Comparison of ENCODE assay signal across 1 cellular context in the genomic region with DNA sequence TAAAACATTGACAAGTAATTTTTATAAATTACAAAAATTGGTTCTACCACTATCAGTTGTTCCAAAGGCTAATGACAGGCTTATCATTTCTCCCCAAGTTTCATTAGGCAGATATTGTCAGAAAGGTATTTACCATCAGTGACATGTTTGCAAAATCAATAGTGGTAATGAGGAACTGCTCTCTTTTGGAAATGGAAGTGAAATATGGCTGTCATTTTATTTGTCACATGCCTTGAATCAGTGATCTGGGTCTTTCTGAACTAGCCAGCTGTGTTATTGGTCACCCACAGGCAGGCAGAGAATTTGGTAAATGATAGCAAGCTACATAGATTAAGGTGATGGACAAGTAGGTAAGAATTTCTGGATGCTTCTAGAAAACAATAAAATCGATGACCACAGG.
TF ChIP-seq lines count a peak whose summit lies in the region.

No MANE protein-coding gene starts in this region.

TF ChIP-seq in GM12878, 131 proteins besides CTCF, POLR2A, EP300 and RAD21:
- TF ChIP-seq, protein P1, sequence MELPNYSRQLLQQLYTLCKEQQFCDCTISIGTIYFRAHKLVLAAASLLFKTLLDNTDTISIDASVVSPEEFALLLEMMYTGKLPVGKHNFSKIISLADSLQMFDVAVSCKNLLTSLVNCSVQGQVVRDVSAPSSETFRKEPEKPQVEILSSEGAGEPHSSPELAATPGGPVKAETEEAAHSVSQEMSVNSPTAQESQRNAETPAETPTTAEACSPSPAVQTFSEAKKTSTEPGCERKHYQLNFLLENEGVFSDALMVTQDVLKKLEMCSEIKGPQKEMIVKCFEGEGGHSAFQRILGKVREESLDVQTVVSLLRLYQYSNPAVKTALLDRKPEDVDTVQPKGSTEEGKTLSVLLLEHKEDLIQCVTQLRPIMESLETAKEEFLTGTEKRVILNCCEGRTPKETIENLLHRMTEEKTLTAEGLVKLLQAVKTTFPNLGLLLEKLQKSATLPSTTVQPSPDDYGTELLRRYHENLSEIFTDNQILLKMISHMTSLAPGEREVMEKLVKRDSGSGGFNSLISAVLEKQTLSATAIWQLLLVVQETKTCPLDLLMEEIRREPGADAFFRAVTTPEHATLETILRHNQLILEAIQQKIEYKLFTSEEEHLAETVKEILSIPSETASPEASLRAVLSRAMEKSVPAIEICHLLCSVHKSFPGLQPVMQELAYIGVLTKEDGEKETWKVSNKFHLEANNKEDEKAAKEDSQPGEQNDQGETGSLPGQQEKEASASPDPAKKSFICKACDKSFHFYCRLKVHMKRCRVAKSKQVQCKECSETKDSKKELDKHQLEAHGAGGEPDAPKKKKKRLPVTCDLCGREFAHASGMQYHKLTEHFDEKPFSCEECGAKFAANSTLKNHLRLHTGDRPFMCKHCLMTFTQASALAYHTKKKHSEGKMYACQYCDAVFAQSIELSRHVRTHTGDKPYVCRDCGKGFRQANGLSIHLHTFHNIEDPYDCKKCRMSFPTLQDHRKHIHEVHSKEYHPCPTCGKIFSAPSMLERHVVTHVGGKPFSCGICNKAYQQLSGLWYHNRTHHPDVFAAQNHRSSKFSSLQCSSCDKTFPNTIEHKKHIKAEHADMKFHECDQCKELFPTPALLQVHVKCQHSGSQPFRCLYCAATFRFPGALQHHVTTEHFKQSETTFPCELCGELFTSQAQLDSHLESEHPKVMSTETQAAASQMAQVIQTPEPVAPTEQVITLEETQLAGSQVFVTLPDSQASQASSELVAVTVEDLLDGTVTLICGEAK (IDR thresholded peaks at IDR 0.05; ENCODE audit: borderline replicate concordance) = no peak
- TF ChIP-seq SPI1 (IDR thresholded peaks at IDR 0.05; ENCODE audit: borderline replicate concordance, insufficient read depth, low read depth, low read length) = peak; percentile 57; the same call in 1 of the 2 replicates
